In the genomic region with DNA sequence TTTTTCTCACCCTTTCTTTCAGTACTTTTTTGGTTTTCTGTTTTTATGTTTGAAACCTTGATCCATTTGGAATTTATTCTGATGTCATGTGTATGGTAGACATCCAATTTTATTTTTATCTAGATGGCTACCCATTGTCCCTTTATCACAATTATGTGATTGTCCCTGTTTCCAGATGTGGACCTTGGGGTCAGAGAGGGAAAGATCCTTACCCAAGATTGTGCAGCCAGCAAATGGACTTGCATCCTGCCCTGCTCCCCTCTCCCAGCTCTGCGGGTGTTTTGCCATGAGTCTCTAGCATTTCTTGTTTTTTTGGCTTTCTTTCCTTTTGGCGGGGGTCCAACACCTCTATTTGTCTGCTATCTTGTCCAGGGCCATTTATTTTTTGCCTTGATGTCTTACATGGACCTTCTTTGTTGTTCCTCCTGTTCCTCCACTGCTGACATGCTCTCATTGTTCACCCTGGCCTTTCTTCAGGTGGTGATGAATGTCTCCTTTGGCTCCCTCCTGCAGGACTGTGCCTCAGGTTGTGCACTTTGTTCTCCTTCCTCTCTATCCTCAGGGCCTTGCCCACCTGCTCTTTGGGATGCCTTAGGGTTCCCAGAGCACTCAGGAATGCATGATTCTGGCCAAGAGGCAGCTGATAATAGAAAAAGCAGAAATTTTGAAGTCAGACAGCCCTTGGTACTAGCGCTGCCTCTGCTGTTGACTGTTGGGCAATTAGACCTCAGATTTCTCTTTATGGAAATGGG, we compare ENCODE assay signal across 1 cellular context.
TF ChIP-seq lines count a peak whose summit lies in the region.

No MANE protein-coding gene starts in this region.

TF ChIP-seq in SK-N-SH treated with all-trans-retinoic acid at 6 μM for 48 hours, 23 proteins besides CTCF, POLR2A, EP300 and RAD21 (continued from another document):
- TF ChIP-seq, protein P1, sequence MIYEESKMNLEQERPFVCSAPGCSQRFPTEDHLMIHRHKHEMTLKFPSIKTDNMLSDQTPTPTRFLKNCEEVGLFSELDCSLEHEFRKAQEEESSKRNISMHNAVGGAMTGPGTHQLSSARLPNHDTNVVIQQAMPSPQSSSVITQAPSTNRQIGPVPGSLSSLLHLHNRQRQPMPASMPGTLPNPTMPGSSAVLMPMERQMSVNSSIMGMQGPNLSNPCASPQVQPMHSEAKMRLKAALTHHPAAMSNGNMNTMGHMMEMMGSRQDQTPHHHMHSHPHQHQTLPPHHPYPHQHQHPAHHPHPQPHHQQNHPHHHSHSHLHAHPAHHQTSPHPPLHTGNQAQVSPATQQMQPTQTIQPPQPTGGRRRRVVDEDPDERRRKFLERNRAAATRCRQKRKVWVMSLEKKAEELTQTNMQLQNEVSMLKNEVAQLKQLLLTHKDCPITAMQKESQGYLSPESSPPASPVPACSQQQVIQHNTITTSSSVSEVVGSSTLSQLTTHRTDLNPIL (CRISPR knock-in tag; IDR thresholded peaks at IDR 0.05; ENCODE audit: low read depth), result no peak
- TF ChIP-seq ZC3H10 (CRISPR knock-in tag; IDR thresholded peaks at IDR 0.05) (no peak), PPARA (CRISPR knock-in tag; IDR thresholded peaks at IDR 0.05; ENCODE audit: borderline replicate concordance) (no peak), CSDC2 (CRISPR knock-in tag; IDR thresholded peaks at IDR 0.05) (no peak), TOX (CRISPR knock-in tag; IDR thresholded peaks at IDR 0.05; ENCODE audit: borderline replicate concordance) (no peak), GLIS3 (CRISPR knock-in tag; IDR thresholded peaks at IDR 0.05) (no peak), OSR1 (CRISPR knock-in tag; IDR thresholded peaks at IDR 0.05) (no peak), ZNF8 (CRISPR knock-in tag; IDR thresholded peaks at IDR 0.05) (0 out of 2 replicates have a peak, but pooled peaks have one; percentile 3), ZNF70 (CRISPR knock-in tag; IDR thresholded peaks at IDR 0.05) (0 out of 2 replicates have a peak, but pooled peaks have one; percentile 6), ISL1 (CRISPR knock-in tag; IDR thresholded peaks at IDR 0.05) (no peak), ZFP3 (CRISPR knock-in tag; IDR thresholded peaks at IDR 0.05) (no peak)
- TF ChIP-seq, protein P2, sequence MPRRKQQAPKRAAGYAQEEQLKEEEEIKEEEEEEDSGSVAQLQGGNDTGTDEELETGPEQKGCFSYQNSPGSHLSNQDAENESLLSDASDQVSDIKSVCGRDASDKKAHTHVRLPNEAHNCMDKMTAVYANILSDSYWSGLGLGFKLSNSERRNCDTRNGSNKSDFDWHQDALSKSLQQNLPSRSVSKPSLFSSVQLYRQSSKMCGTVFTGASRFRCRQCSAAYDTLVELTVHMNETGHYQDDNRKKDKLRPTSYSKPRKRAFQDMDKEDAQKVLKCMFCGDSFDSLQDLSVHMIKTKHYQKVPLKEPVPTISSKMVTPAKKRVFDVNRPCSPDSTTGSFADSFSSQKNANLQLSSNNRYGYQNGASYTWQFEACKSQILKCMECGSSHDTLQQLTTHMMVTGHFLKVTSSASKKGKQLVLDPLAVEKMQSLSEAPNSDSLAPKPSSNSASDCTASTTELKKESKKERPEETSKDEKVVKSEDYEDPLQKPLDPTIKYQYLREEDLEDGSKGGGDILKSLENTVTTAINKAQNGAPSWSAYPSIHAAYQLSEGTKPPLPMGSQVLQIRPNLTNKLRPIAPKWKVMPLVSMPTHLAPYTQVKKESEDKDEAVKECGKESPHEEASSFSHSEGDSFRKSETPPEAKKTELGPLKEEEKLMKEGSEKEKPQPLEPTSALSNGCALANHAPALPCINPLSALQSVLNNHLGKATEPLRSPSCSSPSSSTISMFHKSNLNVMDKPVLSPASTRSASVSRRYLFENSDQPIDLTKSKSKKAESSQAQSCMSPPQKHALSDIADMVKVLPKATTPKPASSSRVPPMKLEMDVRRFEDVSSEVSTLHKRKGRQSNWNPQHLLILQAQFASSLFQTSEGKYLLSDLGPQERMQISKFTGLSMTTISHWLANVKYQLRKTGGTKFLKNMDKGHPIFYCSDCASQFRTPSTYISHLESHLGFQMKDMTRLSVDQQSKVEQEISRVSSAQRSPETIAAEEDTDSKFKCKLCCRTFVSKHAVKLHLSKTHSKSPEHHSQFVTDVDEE (CRISPR knock-in tag; IDR thresholded peaks at IDR 0.05), result peak; percentile 76; the same call in 1 of the 2 replicates
- TF ChIP-seq, protein P3, sequence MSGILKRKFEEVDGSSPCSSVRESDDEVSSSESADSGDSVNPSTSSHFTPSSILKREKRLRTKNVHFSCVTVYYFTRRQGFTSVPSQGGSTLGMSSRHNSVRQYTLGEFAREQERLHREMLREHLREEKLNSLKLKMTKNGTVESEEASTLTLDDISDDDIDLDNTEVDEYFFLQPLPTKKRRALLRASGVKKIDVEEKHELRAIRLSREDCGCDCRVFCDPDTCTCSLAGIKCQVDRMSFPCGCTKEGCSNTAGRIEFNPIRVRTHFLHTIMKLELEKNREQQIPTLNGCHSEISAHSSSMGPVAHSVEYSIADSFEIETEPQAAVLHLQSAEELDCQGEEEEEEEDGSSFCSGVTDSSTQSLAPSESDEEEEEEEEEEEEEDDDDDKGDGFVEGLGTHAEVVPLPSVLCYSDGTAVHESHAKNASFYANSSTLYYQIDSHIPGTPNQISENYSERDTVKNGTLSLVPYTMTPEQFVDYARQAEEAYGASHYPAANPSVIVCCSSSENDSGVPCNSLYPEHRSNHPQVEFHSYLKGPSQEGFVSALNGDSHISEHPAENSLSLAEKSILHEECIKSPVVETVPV (CRISPR knock-in tag; IDR thresholded peaks at IDR 0.05), result no peak
